ENCODE assay signal across 24 cellular contexts in the genomic region with DNA sequence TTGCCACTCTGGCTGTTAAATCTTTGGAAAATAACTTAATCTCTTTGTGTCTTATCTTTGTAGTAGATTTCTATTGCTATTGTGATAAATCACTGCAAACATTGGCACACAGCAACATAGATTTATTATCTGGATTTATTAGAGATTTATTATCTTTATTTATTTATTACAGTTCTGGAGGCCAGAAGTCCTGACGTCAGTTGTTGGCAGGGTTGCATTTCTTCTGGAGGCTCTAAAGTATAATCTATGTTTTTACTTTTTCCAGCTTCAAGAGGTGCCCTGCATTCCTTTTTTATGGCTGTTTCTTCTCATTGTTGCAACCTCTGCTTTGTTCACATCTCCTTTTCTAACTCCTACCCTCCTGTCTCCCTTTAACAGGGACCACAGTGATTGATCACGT.
"Had no signal": no experiment of that assay in that cellular context is flagged by ENCODE, and none has a peak within 500 bp of the region (broad histone marks: within the 10 kb centered on the region; RNA-seq: fewer than 3 reads in every experiment).

No MANE protein-coding gene starts in this region.

- H3K4me1 ChIP-seq: neural progenitor cell, parathyroid adenoma, psoas muscle, right lobe of liver, sigmoid colon, suprapubic skin, testis, tibial artery, transverse colon, upper lobe of right lung, uterus had no signal

- H3K36me3 ChIP-seq: neural progenitor cell, ovary, right lobe of liver, sigmoid colon, suprapubic skin, tibial artery, transverse colon, upper lobe of right lung, uterus had no signal

- H3K9me3 ChIP-seq: ovary, right lobe of liver, suprapubic skin, testis, upper lobe of right lung, uterus had no signal

- H3K27me3 ChIP-seq: neural progenitor cell, ovary, right lobe of liver, sigmoid colon, suprapubic skin, testis, tibial artery, transverse colon, upper lobe of right lung, uterus had no signal

- H3K27ac ChIP-seq: neural progenitor cell, ovary, parathyroid adenoma, psoas muscle, right lobe of liver, sigmoid colon, suprapubic skin, tibial artery, transverse colon, upper lobe of right lung, uterus had no signal

- H3K4me3 ChIP-seq: neural progenitor cell, ovary, psoas muscle, right lobe of liver, sigmoid colon, suprapubic skin, testis, tibial artery, transverse colon, upper lobe of right lung, uterus had no signal

- DNase-seq: natural killer cell; occipital lobe; ovary; posterior cingulate gyrus; psoas muscle; right cardiac atrium; right lobe of liver; sigmoid colon; small intestine; stimulated activated CD4-positive, alpha-beta T cell treated with anti-CD3 and anti-CD28 coated beads, Interleukin-15, amount 100 ng/mL, for 24 hours; stimulated activated CD4-positive, alpha-beta T cell treated with anti-CD3 and anti-CD28 coated beads, Interleukin-2, amount 100 ng/mL, for 24 hours; stimulated activated CD4-positive, alpha-beta T cell treated with anti-CD3 and anti-CD28 coated beads, Interleukin-2, amount 100 ng/mL, for 48 hours; stimulated activated CD4-positive, alpha-beta T cell treated with anti-CD3 and anti-CD28 coated beads, Interleukin-4, amount 100 ng/mL, for 24 hours; stimulated activated naive B cell treated with anti-CD40 and anti-IgM and Interleukin-4, amounts not matched to agents 10 μg/mL and 1 μg/mL and 100 μg/mL, for 72 hours; stimulated activated naive CD4-positive, alpha-beta T cell treated with Interleukin-2 at 50 U/mL for 16 hours; substantia nigra; testis; tibial artery; transverse colon; upper lobe of right lung; uterus had no signal
